8 cellular contexts compared by ENCODE assay signal in the genomic region with DNA sequence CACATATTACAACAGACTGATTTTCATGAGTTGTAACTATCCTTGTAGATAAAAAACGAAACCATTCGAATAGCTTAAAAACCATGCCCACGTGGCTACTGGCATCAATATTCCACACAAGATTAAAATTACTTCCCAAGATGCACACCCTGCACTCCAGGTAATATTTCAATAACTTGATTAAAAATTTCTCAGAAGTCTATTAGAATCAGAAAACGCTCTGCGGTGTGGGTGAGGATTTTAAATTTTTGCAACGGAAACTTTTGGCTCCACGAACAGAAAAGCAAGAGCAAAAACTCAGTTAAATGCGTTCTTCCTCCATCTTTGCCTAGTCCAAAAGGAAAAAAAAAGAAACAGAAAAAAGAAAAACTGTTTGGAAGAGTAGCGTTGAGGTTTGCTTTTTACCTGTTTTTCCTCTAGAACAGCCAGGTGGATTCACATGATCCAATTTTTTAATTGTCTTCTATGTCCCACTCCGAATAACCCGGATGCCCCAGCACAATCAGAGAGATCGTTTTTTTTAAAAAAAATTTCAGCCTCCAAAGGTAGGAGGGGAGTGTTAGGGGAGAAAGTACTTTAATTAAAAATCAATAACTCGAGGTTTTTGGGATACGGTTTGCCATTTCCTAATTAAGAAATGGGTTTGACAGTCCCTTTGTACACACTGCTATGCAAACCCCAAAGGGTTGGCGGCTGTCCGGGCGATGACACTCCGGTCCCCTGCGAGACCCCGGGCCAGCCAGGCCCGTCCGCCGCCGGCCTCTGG. TPM values are rescaled to one million over a fixed set of nuclear protein-coding genes. Genes with fewer than 3 reads are reported as not detected.
DNase-seq lines count a peak whose midpoint lies in the region; ATAC-seq and TF ChIP-seq lines count a peak whose summit lies in the region.

No MANE protein-coding gene starts in this region.

- peak overlapping the region; percentile 87 for H3K4me3 ChIP-seq in DOHH2 (ENCODE audit: low read length)
- peak overlapping the region; percentile 98 for H3K4me3 ChIP-seq in mucosa of descending colon

- peak overlapping the region; percentile 73 for H3K4me2 ChIP-seq in DOHH2 (ENCODE audit: low read length)

- H3F3A ChIP-seq in DOHH2 (ENCODE audit: control insufficient read depth, insufficient read depth) = peaks cover 18% of the 10 kb centered on the region

- DNase-seq in NCI-H2171 (lab: John Stamatoyannopoulos, UW) = peak; percentile 55
- DNase-seq in mucosa of descending colon = peak in 1 of 3 donors; percentile 16
- DNase-seq in middle frontal gyrus (ENCODE audit: extremely low spot score, low spot score) = no peak
- DNase-seq in HK-2 (ENCODE audit: unreplicated experiment) = no peak

- ATAC-seq in mucosa of descending colon = no peak
- no peak for ATAC-seq in HG03175 (IDR thresholded peaks at IDR 0.05; ENCODE audit: unreplicated experiment)
- ATAC-seq in GM18511 (IDR thresholded peaks at IDR 0.05; ENCODE audit: unreplicated experiment) = no peak

- H3K27ac ChIP-seq in DOHH2 (ENCODE audit: low read depth, low read length) = peak overlapping the region; percentile 81
- peak overlapping the region; percentile 88 for H3K27ac ChIP-seq in cingulate gyrus (ENCODE audit: low read depth, low read length)

- TF ChIP-seq CTCF in DOHH2 (IDR thresholded peaks at IDR 0.05; ENCODE audit: low read depth, low read length, poor library complexity, severe bottlenecking) (no peak), mucosa of descending colon (IDR thresholded peaks at IDR 0.05) (no peak)

- H3K27me3 ChIP-seq in DOHH2 (ENCODE audit: control insufficient read depth, low read length) = no peaks in the 10 kb centered on the region

- H3K36me3 ChIP-seq in DOHH2 (ENCODE audit: control insufficient read depth, low read length) (peaks cover 19% of the 10 kb centered on the region), mucosa of descending colon (ENCODE audit: low read depth) (no peaks in the 10 kb centered on the region)

- H4K20me1 ChIP-seq in DOHH2 (ENCODE audit: control insufficient read depth, insufficient read depth, low read depth, low read length) = no peaks in the 10 kb centered on the region; the same call in 1 of the 2 replicates

- H3K4me1 ChIP-seq in DOHH2 (ENCODE audit: control insufficient read depth, low read length) (peaks cover 39% of the 10 kb centered on the region), mucosa of descending colon (ENCODE audit: low read depth) (peaks cover 18% of the 10 kb centered on the region)

- intact Hi-C loops in mucosa of descending colon (cut with DNase I, micrococcal nuclease) = no loop called here

- no peaks in the 10 kb centered on the region for H3K9me3 ChIP-seq in DOHH2 (ENCODE audit: control insufficient read depth, insufficient read depth, low read length)
- H3K9me3 ChIP-seq in mucosa of descending colon = no peaks in the 10 kb centered on the region

- H3K79me2 ChIP-seq in DOHH2 (ENCODE audit: control insufficient read depth, low read length) = peaks cover 50% of the 10 kb centered on the region

- H3K9me2 ChIP-seq in DOHH2 (replicated peaks; ENCODE audit: control insufficient read depth, low read length) = no peaks in the 10 kb centered on the region

RNA-seq across cellular contexts. Expression of a gene that starts 0.7 kb away (rescaled TPM):
- total RNA-seq in mucosa of descending colon = 10 to 100 TPM; 29.1 to 48.4 (median 39.8) TPM
